ENCODE assay signal across 1 cellular context in genomic region chr16:84504420-84505248, GRCh38.
TF ChIP-seq lines count a peak whose summit lies in the region.

MEAK7 (minus strand) TSS chr16:84504659; CDS start chr16:84498086, 6,573 bp downstream.

TF ChIP-seq in K562, 482 proteins besides CTCF, POLR2A, EP300 and RAD21 (continued from another document and continues in another):
- TF ChIP-seq BCLAF1 (IDR thresholded peaks at IDR 0.05; ENCODE audit: borderline replicate concordance in 1 of 2, control insufficient read depth in 1 of 2, low read depth in 2 of 2, low read length in 1 of 2), result no peak
- TF ChIP-seq ZNF77 (CRISPR knock-in tag; IDR thresholded peaks at IDR 0.05), result no peak
- TF ChIP-seq NCOR1 (IDR thresholded peaks at IDR 0.05), result no peak
- TF ChIP-seq ZNF318 (IDR thresholded peaks at IDR 0.05; ENCODE audit: borderline replicate concordance in 1 of 2, low read depth in 1 of 2), result no peak
- TF ChIP-seq NFYB (IDR thresholded peaks at IDR 0.05; ENCODE audit: extremely low read depth, insufficient read length), result peak; percentile 60
- TF ChIP-seq TAF1 (IDR thresholded peaks at IDR 0.05; ENCODE audit: control insufficient read depth, extremely low read depth, insufficient read depth, low read length, severe bottlenecking), result peak; percentile 80
- no peak for TF ChIP-seq ELF1 (tag; IDR thresholded peaks at IDR 0.05)
- TF ChIP-seq CGGBP1 (CRISPR knock-in tag; IDR thresholded peaks at IDR 0.05), result no peak
- peak; percentile 93 for TF ChIP-seq EGR1 (conservative IDR thresholded peaks at IDR 0.05)
- TF ChIP-seq ZNF449 (CRISPR knock-in tag; IDR thresholded peaks at IDR 0.05), result no peak
- TF ChIP-seq THAP7 (CRISPR knock-in tag; IDR thresholded peaks at IDR 0.05), result no peak
- TF ChIP-seq NELFE (IDR thresholded peaks at IDR 0.05; ENCODE audit: insufficient read depth, insufficient read length), result no peak
- TF ChIP-seq ZNF57 (CRISPR knock-in tag; IDR thresholded peaks at IDR 0.05), result no peak
- TF ChIP-seq ZNF609 (CRISPR knock-in tag; IDR thresholded peaks at IDR 0.05; ENCODE audit: borderline replicate concordance), result peak; percentile 83; the same call in 1 of the 2 replicates
- no peak for TF ChIP-seq ATF6 (CRISPR knock-in tag; IDR thresholded peaks at IDR 0.05)
- no peak for TF ChIP-seq NFATC3 (IDR thresholded peaks at IDR 0.05)
- 0 out of 2 replicates have a peak, but pooled peaks have one; percentile 34 for TF ChIP-seq ZBTB26 (CRISPR knock-in tag; IDR thresholded peaks at IDR 0.05)
- no peak for TF ChIP-seq MYBL2 (IDR thresholded peaks at IDR 0.05; ENCODE audit: low read depth)
- no peak for TF ChIP-seq MYBL2 (CRISPR knock-in tag; IDR thresholded peaks at IDR 0.05; ENCODE audit: borderline replicate concordance)
- TF ChIP-seq ZBTB43 (CRISPR knock-in tag; IDR thresholded peaks at IDR 0.05), result no peak
- no peak for TF ChIP-seq KDM2B (CRISPR knock-in tag; IDR thresholded peaks at IDR 0.05)
- peak; percentile 10; the same call in 1 of the 2 replicates for TF ChIP-seq ZHX1 (conservative IDR thresholded peaks at IDR 0.05; ENCODE audit: low read length)
